20 cellular contexts compared by ENCODE assay signal in the genomic region with DNA sequence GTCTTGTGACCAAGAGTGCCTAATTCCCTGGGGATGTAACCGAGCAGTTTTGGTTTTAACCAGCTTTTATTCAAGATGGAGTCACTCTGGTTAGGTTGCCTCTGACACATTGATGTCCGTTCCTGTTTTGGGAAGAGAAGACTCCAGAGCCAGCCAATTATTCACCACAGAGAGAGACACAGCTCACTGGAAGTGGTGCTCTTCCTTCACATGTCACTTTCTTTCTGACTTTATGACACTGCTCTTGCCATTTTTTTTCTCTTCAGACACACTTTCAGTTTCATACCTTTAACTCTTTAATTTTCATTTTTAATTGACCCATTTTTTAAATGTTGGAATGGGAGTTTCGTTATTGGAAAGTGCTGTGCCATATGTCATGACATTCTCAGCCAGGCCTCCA.
"Had no signal": no experiment of that assay in that cellular context is flagged by ENCODE, and none has a peak within 500 bp of the region (broad histone marks: within the 10 kb centered on the region; RNA-seq: fewer than 3 reads in every experiment).

No MANE protein-coding gene starts in this region.

- ATAC-seq: Panc1, PC-3, T-cell had no signal

- H3K9me3 ChIP-seq: SK-N-SH had no signal

- H3K27ac ChIP-seq: RWPE1 had no signal

- DNase-seq: KBM-7, NCI-H1092, NCI-H1105 treated with DMSO at 0.1 percent for 48 hours, NCI-H1417 treated with DMSO at 0.1 percent for 48 hours, NCI-H146, NCI-H1694 treated with DMSO at 0.1 percent for 48 hours, NCI-H1930, NCI-H2081, NCI-H2107, NCI-H2227 treated with DMSO at 0.1 percent for 48 hours, NCI-H524, NCI-H526 treated with DMSO at 0.1 percent for 48 hours, NCI-H748 treated with DMSO at 0.1 percent for 48 hours, PC-3, SHP77, SK-N-SH, SW 1271, T-cell had no signal

- H3K4me2 ChIP-seq: SK-N-SH had no signal

- H3K9ac ChIP-seq: SK-N-SH had no signal
